10 cellular contexts compared by ENCODE assay signal in genomic region chr22:28917747-28918543, GRCh38. TPM values are rescaled to one million over a fixed set of nuclear protein-coding genes. Genes with fewer than 3 reads are reported as not detected.
DNase-seq lines count a peak whose midpoint lies in the region; ATAC-seq and TF ChIP-seq lines count a peak whose summit lies in the region.
"Had no signal": no experiment of that assay in that cellular context is flagged by ENCODE, and none has a peak within 500 bp of the region (broad histone marks: within the 10 kb centered on the region; RNA-seq: fewer than 3 reads in every experiment).

No MANE protein-coding gene starts in this region.

- H3K4me3 ChIP-seq in esophagus squamous epithelium = peak overlapping the region in 1 of 4 donors; percentile 11
- H3K4me3 ChIP-seq in ovary = no peak overlapping the region

- H3K9me3 ChIP-seq in esophagus squamous epithelium (no peaks in the 10 kb centered on the region), ovary (no peaks in the 10 kb centered on the region)

- 23 to 33% methylated on average over 9 to 12 of the region's 12 CpGs for WGBS in esophagus squamous epithelium, 2 donors
- 19 to 21% (median 19%) methylated on average over 12 of the region's 12 CpGs for whole genome bisulfite sequencing in ovary, 3 donors

- H3K27ac ChIP-seq in esophagus squamous epithelium (peak overlapping the region; percentile 29 to 72 (median 68)), ovary (peak overlapping the region; percentile 67 to 71), RWPE1 (no peak overlapping the region)

- H3K27me3 ChIP-seq in esophagus squamous epithelium = no peaks in the 10 kb centered on the region
- no peaks in the 10 kb centered on the region for H3K27me3 ChIP-seq in ovary

- H3K36me3 ChIP-seq in esophagus squamous epithelium (no peaks in the 10 kb centered on the region), ovary (no peaks in the 10 kb centered on the region)

- TF ChIP-seq EP300 in ovary (IDR thresholded peaks at IDR 0.05) = no peak

- ATAC-seq in HG03280 (IDR thresholded peaks at IDR 0.05; ENCODE audit: unreplicated experiment) (no peak), GM19452 (IDR thresholded peaks at IDR 0.05; ENCODE audit: unreplicated experiment) (no peak)

- intact Hi-C loops in esophagus squamous epithelium (cut with DNase I) = no loop called here
- intact Hi-C loops in ovary (cut with DNase I) = no loop called here

- POLR2A ChIA-PET in RWPE1 (lab: Yijun Ruan, JAX; ENCODE audit: low non-redundant PET) = no interaction called here

- CTCF ChIA-PET in RWPE1 (lab: Yijun Ruan, JAX) = no interaction called here

- DNase-seq in DMS79 (lab: John Stamatoyannopoulos, UW) = peak; percentile 73
- DNase-seq in NCI-H510A (lab: John Stamatoyannopoulos, UW) = peak; percentile 71
- DNase-seq in esophagus squamous epithelium (lab: John Stamatoyannopoulos, UW) = no peak
- DNase-seq in ovary = peak in 4 of 5 donors; percentile 38 to 52 (median 46)
- DNase-seq in RWPE1 (ENCODE audit: low spot score) = no peak
- no peak for DNase-seq in iPS-NIHi7 (ENCODE audit: extremely low spot score)
- DNase-seq: activated naive CD8-positive, alpha-beta T cell treated with anti-CD3 and anti-CD28 coated beads, Interleukin-2, amount 10 ng/mL, durations not matched to agents 7 days and 5 days; Karpas-422 had no signal

- TF ChIP-seq POLR2A in esophagus squamous epithelium (IDR thresholded peaks at IDR 0.05) = no peak
- TF ChIP-seq POLR2A in ovary (IDR thresholded peaks at IDR 0.05) = no peak

- H3K4me1 ChIP-seq in esophagus squamous epithelium (peaks cover 10 to 62% (median 35%) of the 10 kb centered on the region in 3 donors), ovary (ENCODE audit: insufficient read depth) (peaks cover 24% of the 10 kb centered on the region)

- TF ChIP-seq CTCF in esophagus squamous epithelium (IDR thresholded peaks at IDR 0.05) (no peak), ovary (IDR thresholded peaks at IDR 0.05) (no peak), RWPE1 (conservative IDR thresholded peaks at IDR 0.05; ENCODE audit: low read depth) (no peak)

RNA-seq across cellular contexts. Expression of gene ZNRF3, which starts 34.6 kb away (rescaled TPM):
- total RNA-seq in esophagus squamous epithelium (10 to 100 TPM in 1 of 4 donors, 1 to 10 TPM in 3; 6.6 to 10.9 (median 7.2) TPM), ovary (10 to 100 TPM; 11.1 to 24.3 (median 14.1) TPM)
- 1 to 10 TPM; 7.4 TPM for polyA plus RNA-seq in ovary

Comparison
In these comparisons a context has a peak if more than half of its experiments do, and no peak if none do; other contexts are left out.
1. DNase-seq: peak in DMS79 (single experiment), NCI-H510A (single experiment) and ovary (4 of 5); none in esophagus squamous epithelium (single experiment), RWPE1 (single experiment) and iPS-NIHi7 (single experiment).